Comparison of ENCODE assay signal across 2 cellular contexts in the genomic region with DNA sequence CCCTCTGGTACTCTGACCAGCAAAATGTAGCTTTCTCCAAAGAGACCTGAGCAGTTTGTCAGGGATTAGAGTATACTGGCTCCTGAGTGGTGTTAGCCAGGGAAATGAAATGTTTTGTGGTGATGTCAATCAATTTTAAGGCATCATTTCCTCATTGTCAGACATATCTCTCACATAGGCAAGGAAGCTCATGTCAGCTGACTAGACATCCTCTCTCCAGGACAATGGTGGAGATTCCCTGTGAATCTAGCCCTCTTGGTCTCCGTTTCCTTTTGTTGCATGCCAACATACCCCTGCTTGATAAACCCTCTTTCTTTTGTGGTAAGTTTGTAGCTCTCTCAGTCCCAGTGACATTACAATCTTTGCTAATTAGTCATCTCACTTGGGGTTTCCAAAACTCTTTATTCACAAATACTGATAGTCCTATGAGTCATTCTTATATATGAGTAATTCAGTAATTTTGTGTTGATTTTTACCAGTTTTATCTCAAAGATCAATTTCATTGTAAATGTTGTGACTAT.
TF ChIP-seq lines count a peak whose summit lies in the region.

No MANE protein-coding gene starts in this region.

TF ChIP-seq in IMR-90, 13 proteins besides CTCF, POLR2A, EP300 and RAD21:
- TF ChIP-seq, protein P1, sequence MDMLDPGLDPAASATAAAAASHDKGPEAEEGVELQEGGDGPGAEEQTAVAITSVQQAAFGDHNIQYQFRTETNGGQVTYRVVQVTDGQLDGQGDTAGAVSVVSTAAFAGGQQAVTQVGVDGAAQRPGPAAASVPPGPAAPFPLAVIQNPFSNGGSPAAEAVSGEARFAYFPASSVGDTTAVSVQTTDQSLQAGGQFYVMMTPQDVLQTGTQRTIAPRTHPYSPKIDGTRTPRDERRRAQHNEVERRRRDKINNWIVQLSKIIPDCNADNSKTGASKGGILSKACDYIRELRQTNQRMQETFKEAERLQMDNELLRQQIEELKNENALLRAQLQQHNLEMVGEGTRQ (IDR thresholded peaks at IDR 0.05; ENCODE audit: low read depth, low read length) = no peak
- TF ChIP-seq NFE2L2 (IDR thresholded peaks at IDR 0.05; ENCODE audit: low read depth, low read length) (no peak), FOS (IDR thresholded peaks at IDR 0.05; ENCODE audit: low read depth, low read length) (peak; percentile 92), BHLHE40 (IDR thresholded peaks at IDR 0.05; ENCODE audit: low read depth, low read length) (peak; percentile 49; the same call in 1 of the 2 replicates), RCOR1 (IDR thresholded peaks at IDR 0.05; ENCODE audit: insufficient replicate concordance, low read length) (no peak), CHD1 (IDR thresholded peaks at IDR 0.05; ENCODE audit: low read depth, low read length) (no peak), MAFK (IDR thresholded peaks at IDR 0.05; ENCODE audit: low read depth, low read length) (no peak), RFX5 (IDR thresholded peaks at IDR 0.05; ENCODE audit: low read depth, low read length) (no peak), CEBPB (IDR thresholded peaks at IDR 0.05; ENCODE audit: low read depth, low read length) (0 out of 2 replicates have a peak, but pooled peaks have one; percentile 27), MXI1 (IDR thresholded peaks at IDR 0.05; ENCODE audit: borderline replicate concordance, low read depth, low read length) (no peak), SMC3 (IDR thresholded peaks at IDR 0.05; ENCODE audit: low read depth, low read length) (no peak), MAZ (IDR thresholded peaks at IDR 0.05; ENCODE audit: borderline replicate concordance, low read depth, low read length) (no peak)
- TF ChIP-seq, protein P2, sequence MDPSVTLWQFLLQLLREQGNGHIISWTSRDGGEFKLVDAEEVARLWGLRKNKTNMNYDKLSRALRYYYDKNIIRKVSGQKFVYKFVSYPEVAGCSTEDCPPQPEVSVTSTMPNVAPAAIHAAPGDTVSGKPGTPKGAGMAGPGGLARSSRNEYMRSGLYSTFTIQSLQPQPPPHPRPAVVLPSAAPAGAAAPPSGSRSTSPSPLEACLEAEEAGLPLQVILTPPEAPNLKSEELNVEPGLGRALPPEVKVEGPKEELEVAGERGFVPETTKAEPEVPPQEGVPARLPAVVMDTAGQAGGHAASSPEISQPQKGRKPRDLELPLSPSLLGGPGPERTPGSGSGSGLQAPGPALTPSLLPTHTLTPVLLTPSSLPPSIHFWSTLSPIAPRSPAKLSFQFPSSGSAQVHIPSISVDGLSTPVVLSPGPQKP (IDR thresholded peaks at IDR 0.05; ENCODE audit: borderline replicate concordance, low read depth, low read length) = no peak
TF ChIP-seq in IMR-90: peak in this region for 3.

TF ChIP-seq in endothelial cell of umbilical vein, 7 proteins besides CTCF, POLR2A, EP300 and RAD21:
- TF ChIP-seq, protein P3, sequence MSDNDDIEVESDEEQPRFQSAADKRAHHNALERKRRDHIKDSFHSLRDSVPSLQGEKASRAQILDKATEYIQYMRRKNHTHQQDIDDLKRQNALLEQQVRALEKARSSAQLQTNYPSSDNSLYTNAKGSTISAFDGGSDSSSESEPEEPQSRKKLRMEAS (IDR thresholded peaks at IDR 0.05; ENCODE audit: insufficient read depth, insufficient read length) = no peak
- TF ChIP-seq MYC (IDR thresholded peaks at IDR 0.05; ENCODE audit: low read depth, low read length) (no peak), GATA2 (IDR thresholded peaks at IDR 0.05; ENCODE audit: insufficient read depth, insufficient read length, low read depth, low read length) (peak; percentile 96), EZH2 (IDR thresholded peaks at IDR 0.05; ENCODE audit: borderline replicate concordance, low read depth, low read length, severe bottlenecking) (no peak), FOS (IDR thresholded peaks at IDR 0.05; ENCODE audit: borderline replicate concordance, insufficient read depth, low read length) (peak; percentile 98), JUN (IDR thresholded peaks at IDR 0.05; ENCODE audit: borderline replicate concordance, insufficient read depth, insufficient read length, low read depth) (peak; percentile 93), POLR2AphosphoS5 (IDR thresholded peaks at IDR 0.05; ENCODE audit: insufficient read depth, low read depth, low read length) (peak; percentile 72)
TF ChIP-seq in endothelial cell of umbilical vein: peak in this region for 4.
